In genomic region chr20:58519940-58520712, GRCh38 we compare ENCODE assay signal across 1 cellular context.
TF ChIP-seq lines count a peak whose summit lies in the region.

No MANE protein-coding gene starts in this region.

TF ChIP-seq in HEK293, 187 proteins besides CTCF, POLR2A, EP300 and RAD21 (continued from another document):
- TF ChIP-seq BCL6B (tag by site-specific recombination; IDR thresholded peaks at IDR 0.05) (no peak), ZNF366 (tag by site-specific recombination; conservative IDR thresholded peaks at IDR 0.05) (peak; percentile 65), ZNF561 (tag by site-specific recombination; IDR thresholded peaks at IDR 0.05; ENCODE audit: borderline replicate concordance) (no peak), ZNF701 (tag by site-specific recombination; IDR thresholded peaks at IDR 0.05) (no peak), ZNF560 (tag by site-specific recombination; IDR thresholded peaks at IDR 0.05; ENCODE audit: borderline replicate concordance) (no peak), ZNF175 (tag by site-specific recombination; IDR thresholded peaks at IDR 0.05) (no peak), GLIS2 (tag by site-specific recombination; IDR thresholded peaks at IDR 0.05) (no peak), ZNF292 (tag by site-specific recombination; IDR thresholded peaks at IDR 0.05; ENCODE audit: borderline replicate concordance, low read depth) (no peak)
